ENCODE assay signal across 8 cellular contexts in the genomic region with DNA sequence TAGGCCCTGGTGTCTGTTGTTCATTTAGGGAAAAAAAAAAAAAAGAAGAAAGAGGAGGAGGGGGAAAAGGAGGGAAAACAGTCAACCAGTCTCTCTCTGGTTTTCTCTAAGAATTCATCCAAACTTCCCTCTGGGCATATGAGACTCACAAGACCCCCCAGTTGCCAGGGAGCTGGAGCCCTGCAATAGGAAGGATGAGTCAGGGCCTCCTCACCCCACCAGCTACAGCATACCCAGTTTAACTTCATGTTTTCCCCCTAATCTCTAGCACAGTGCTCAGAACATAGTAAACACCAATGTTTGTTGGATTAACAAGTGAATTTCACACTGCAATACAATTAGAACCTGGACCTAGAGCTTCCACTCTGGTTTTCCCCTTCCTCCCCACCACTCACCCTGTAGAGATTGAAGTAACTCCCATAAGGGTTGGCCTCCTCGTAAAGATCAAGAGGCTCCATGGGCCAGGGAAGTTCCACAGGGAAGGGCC. TPM values are rescaled to one million over a fixed set of nuclear protein-coding genes. Genes with fewer than 3 reads are reported as not detected.
DNase-seq lines count a peak whose midpoint lies in the region; TF ChIP-seq lines count a peak whose summit lies in the region.

No MANE protein-coding gene starts in this region.

- H3K4me1 ChIP-seq in PC-9 (replicated peaks; ENCODE audit: insufficient read depth) (peaks cover 74% of the 10 kb centered on the region), esophagus squamous epithelium (peaks cover 19 to 90% (median 43%) of the 10 kb centered on the region in 3 donors), sigmoid colon (no peaks in the 10 kb centered on the region)

- peaks cover 25% of the 10 kb centered on the region for H3K4me1 Mint-ChIP-seq in activated CD4-positive, alpha-beta T cell treated with anti-CD3 and anti-CD28 coated beads, Interleukin-2, amount 10 ng/mL, durations not matched to agents 7 days and 5 days

- peaks cover 93% of the 10 kb centered on the region for H3K79me2 ChIP-seq in PC-9 (ENCODE audit: low read depth)

- H3K4me2 ChIP-seq in PC-9: peak overlapping the region; percentile 78

- H3K9me3 ChIP-seq in PC-9 (ENCODE audit: insufficient read depth, low read depth) (no peaks in the 10 kb centered on the region), esophagus squamous epithelium (no peaks in the 10 kb centered on the region), sigmoid colon (no peaks in the 10 kb centered on the region)

- DNase-seq in activated CD4-positive, alpha-beta T cell treated with anti-CD3 and anti-CD28 coated beads, Interleukin-2, amount 10 ng/mL, durations not matched to agents 7 days and 5 days: no peak
- DNase-seq in activated CD4-positive, alpha-beta T cell treated with anti-CD3 and anti-CD28 coated beads, Interleukin-2, amount 50 U/mL, for 4 hours: no peak
- DNase-seq in PC-9 (no peak), esophagus squamous epithelium (lab: John Stamatoyannopoulos, UW) (no peak), sigmoid colon (no peak), GM10248 (ENCODE audit: extremely low spot score) (no peak), pons (ENCODE audit: low spot score) (no peak), NCI-H2196 treated with DMSO at 0.1 percent for 48 hours (lab: John Stamatoyannopoulos, UW; ENCODE audit: unreplicated experiment) (no peak)

- H3K9me3 Mint-ChIP-seq in activated CD4-positive, alpha-beta T cell treated with anti-CD3 and anti-CD28 coated beads, Interleukin-2, amount 10 ng/mL, durations not matched to agents 7 days and 5 days: no peaks in the 10 kb centered on the region

- H3K4me3 Mint-ChIP-seq in activated CD4-positive, alpha-beta T cell treated with anti-CD3 and anti-CD28 coated beads, Interleukin-2, amount 10 ng/mL, durations not matched to agents 7 days and 5 days: peak overlapping the region; percentile 55

- TF ChIP-seq CTCF in PC-9 (conservative IDR thresholded peaks at IDR 0.05) (no peak), esophagus squamous epithelium (IDR thresholded peaks at IDR 0.05) (no peak), sigmoid colon (IDR thresholded peaks at IDR 0.05) (no peak), GM10248 (IDR thresholded peaks at IDR 0.05; ENCODE audit: control extremely low read depth, extremely low read depth, low read depth, missing control alignments) (no peak)

- H3K36me3 Mint-ChIP-seq in activated CD4-positive, alpha-beta T cell treated with anti-CD3 and anti-CD28 coated beads, Interleukin-2, amount 10 ng/mL, durations not matched to agents 7 days and 5 days (ENCODE audit: low read depth): no peaks in the 10 kb centered on the region

- peaks cover 21% of the 10 kb centered on the region for H4K20me1 ChIP-seq in PC-9 (ENCODE audit: insufficient read depth)

- no peak for TF ChIP-seq EP300 in sigmoid colon (IDR thresholded peaks at IDR 0.05)

- H3K4me3 ChIP-seq in PC-9 (peak overlapping the region; percentile 42; the same call in 1 of the 2 replicates), esophagus squamous epithelium (peak overlapping the region in 3 of 4 donors; percentile 22 to 53 (median 23)), sigmoid colon (no peak overlapping the region)

- no peaks in the 10 kb centered on the region for H3K27me3 ChIP-seq in PC-9 (ENCODE audit: insufficient read depth, low read depth)
- H3K27me3 ChIP-seq in esophagus squamous epithelium: no peaks in the 10 kb centered on the region
- no peaks in the 10 kb centered on the region for H3K27me3 ChIP-seq in sigmoid colon

- no TSS peak for BruUV-seq in PC-9 (replicated peaks; lab: Mats Ljungman, UMichigan)

- WGBS in esophagus squamous epithelium, 2 donors: 14% methylated on average over 1 of the region's 1 CpG; no CpG with 5 or more reads in 1 of the 2 donors
- 6% methylated on average over 1 of the region's 1 CpG for WGBS in sigmoid colon, 2 donors

- H2AFZ ChIP-seq in PC-9: no peak overlapping the region

- H3K9me2 ChIP-seq in PC-9 (ENCODE audit: insufficient read depth): no peaks in the 10 kb centered on the region

- H3K36me3 ChIP-seq in PC-9 (ENCODE audit: low read depth): peaks cover 9% of the 10 kb centered on the region; the same call in 1 of the 2 replicates
- H3K36me3 ChIP-seq in esophagus squamous epithelium: peaks cover 0 to 14% (median 0%) of the 10 kb centered on the region in 3 donors
- no peaks in the 10 kb centered on the region for H3K36me3 ChIP-seq in sigmoid colon

- no peak for TF ChIP-seq POLR2A in esophagus squamous epithelium (IDR thresholded peaks at IDR 0.05)
- TF ChIP-seq POLR2A in sigmoid colon (IDR thresholded peaks at IDR 0.05): no peak

- CTCF ChIA-PET in activated CD4-positive, alpha-beta T cell treated with anti-CD3 and anti-CD28 coated beads, Interleukin-2, amount 10 ng/mL, durations not matched to agents 7 days and 5 days (lab: Charles Lee): interaction anchor here (0.6 to 1.9 kb wide), 9 partner anchors 8 to 170 kb away, joined by 3 to 9 read pairs (median 3); partner anchors contain the start of gene F11R
- CTCF ChIA-PET in PC-9 (lab: Charles Lee): interaction anchor here (0.6 kb wide), 1 partner anchor 274 kb away, joined by 5 read pairs; the partner anchor contains the start of gene SLAMF7
- CTCF ChIA-PET in GM10248 (lab: Yijun Ruan, JAX): interaction anchor here (0.7 to 1.5 kb wide), 8 partner anchors 13 to 236 kb away, joined by 3 to 6 read pairs (median 4); no protein-coding TSS in a partner anchor

- H3K27me3 Mint-ChIP-seq in activated CD4-positive, alpha-beta T cell treated with anti-CD3 and anti-CD28 coated beads, Interleukin-2, amount 10 ng/mL, durations not matched to agents 7 days and 5 days: no peaks in the 10 kb centered on the region

- peaks cover 57% of the 10 kb centered on the region for H3F3A ChIP-seq in PC-9 (ENCODE audit: insufficient read depth, low read depth)

- H3K27ac ChIP-seq in PC-9: peak overlapping the region; percentile 94
- H3K27ac ChIP-seq in esophagus squamous epithelium: peak overlapping the region; percentile 83 to 99 (median 92)
- H3K27ac ChIP-seq in sigmoid colon: peak overlapping the region; percentile 59 to 72 (median 66)

- POLR2A ChIA-PET in activated CD4-positive, alpha-beta T cell treated with anti-CD3 and anti-CD28 coated beads, Interleukin-2, amount 10 ng/mL, durations not matched to agents 7 days and 5 days (lab: Charles Lee): no interaction called here
- POLR2A ChIA-PET in PC-9 (lab: Charles Lee; ENCODE audit: unreplicated experiment) (no interaction called here), GM10248 (lab: Yijun Ruan, JAX) (interaction anchor here (0.5 to 0.6 kb wide), 2 partner anchors 23 to 32 kb away, joined by 3 read pairs; partner anchors contain the start of gene USF1)

- intact Hi-C loops in PC-9 (cut with micrococcal nuclease; ENCODE audit: unreplicated experiment): loop anchor here (1.0 kb wide), 1 partner anchor 70 kb away; no protein-coding TSS in a partner anchor
- intact Hi-C loops in esophagus squamous epithelium (cut with DNase I): no loop called here
- intact Hi-C loops in sigmoid colon (cut with DNase I): no loop called here

- H3K27ac Mint-ChIP-seq in activated CD4-positive, alpha-beta T cell treated with anti-CD3 and anti-CD28 coated beads, Interleukin-2, amount 10 ng/mL, durations not matched to agents 7 days and 5 days: peak overlapping the region; percentile 93

RNA-seq across cellular contexts. Expression of gene F11R, which starts 7.8 kb away (rescaled TPM):
- 10 to 100 TPM; 14.1 to 15.6 TPM for total RNA-seq in activated CD4-positive, alpha-beta T cell treated with anti-CD3 and anti-CD28 coated beads, Interleukin-2, amount 10 ng/mL, durations not matched to agents 7 days and 5 days
- 99.9 and 117 TPM in 2 replicates for total RNA-seq in PC-9 (2021)
- total RNA-seq in esophagus squamous epithelium: 100 to 1,000 TPM in 1 of 4 donors, 10 to 100 TPM in 3; 84.9 to 108 (median 94.2) TPM
- total RNA-seq in sigmoid colon: 10 to 100 TPM in 1 of 4 donors, 1 to 10 TPM in 3; 2.7 to 30.5 (median 5.9) TPM
- polyA plus RNA-seq in sigmoid colon: 10 to 100 TPM; 15.6 to 96.7 (median 34.0) TPM

RNA-seq across cellular contexts. Expression of gene TSTD1, which starts 25.6 kb away (rescaled TPM):
- total RNA-seq in activated CD4-positive, alpha-beta T cell treated with anti-CD3 and anti-CD28 coated beads, Interleukin-2, amount 10 ng/mL, durations not matched to agents 7 days and 5 days: 10 to 100 TPM; 33.5 to 43.6 TPM
- 51.4 and 70.8 TPM in 2 replicates for total RNA-seq in PC-9 (2021)
- total RNA-seq in esophagus squamous epithelium: 10 to 100 TPM; 69.3 to 99.0 (median 91.4) TPM
- 10 to 100 TPM; 10.5 to 46.4 (median 27.8) TPM for total RNA-seq in sigmoid colon
- polyA plus RNA-seq in sigmoid colon: 100 to 1,000 TPM; 115 to 609 (median 268) TPM

RNA-seq across cellular contexts. Expression of gene USF1, which starts 32.6 kb away (rescaled TPM):
- 10 to 100 TPM; 78.0 to 81.2 TPM for total RNA-seq in activated CD4-positive, alpha-beta T cell treated with anti-CD3 and anti-CD28 coated beads, Interleukin-2, amount 10 ng/mL, durations not matched to agents 7 days and 5 days
- total RNA-seq in PC-9 (2021) (34.8 and 43.2 TPM in 2 replicates), esophagus squamous epithelium (10 to 100 TPM; 35.9 to 55.7 (median 49.4) TPM), sigmoid colon (10 to 100 TPM; 54.8 to 76.2 (median 62.5) TPM)
- 10 to 100 TPM; 25.8 to 84.6 (median 42.5) TPM for polyA plus RNA-seq in sigmoid colon

RNA-seq across cellular contexts. Expression of gene ARHGAP30, which starts 56.5 kb away (rescaled TPM):
- 100 to 1,000 TPM; 244 to 304 TPM for total RNA-seq in activated CD4-positive, alpha-beta T cell treated with anti-CD3 and anti-CD28 coated beads, Interleukin-2, amount 10 ng/mL, durations not matched to agents 7 days and 5 days
- 0.46 and 0.65 TPM in 2 replicates for total RNA-seq in PC-9 (2021)
- total RNA-seq in esophagus squamous epithelium: 10 to 100 TPM in 2 of 4 donors, 1 to 10 TPM in 2; 2.9 to 13.5 (median 7.4) TPM
- total RNA-seq in sigmoid colon: 1 to 10 TPM; 4.4 to 7.7 (median 6.6) TPM
- polyA plus RNA-seq in sigmoid colon: 10 to 100 TPM in 1 of 3 donors, 1 to 10 TPM in 2; 4.8 to 37.8 (median 4.9) TPM

RNA-seq across cellular contexts. Expression of gene ITLN2, which starts 58.5 kb away (rescaled TPM):
- total RNA-seq in activated CD4-positive, alpha-beta T cell treated with anti-CD3 and anti-CD28 coated beads, Interleukin-2, amount 10 ng/mL, durations not matched to agents 7 days and 5 days: not detected
- total RNA-seq in PC-9 (2021) (not detected in 2 replicates), esophagus squamous epithelium (not detected), sigmoid colon (not detected)
- under 1 TPM in 1 of 3 donors, not detected in 2; 0.12 TPM for polyA plus RNA-seq in sigmoid colon

Comparison
In these comparisons a context has a peak if more than half of its experiments do, and no peak if none do; other contexts are left out.
1. H3K4me3 ChIP-seq: peak in PC-9 (single experiment) and esophagus squamous epithelium (3 of 4); none in sigmoid colon (0 of 4).
2. Peak in every context shown above with its lines, with median percentiles within 50 percentile points of each other: H3K27ac ChIP-seq.